In the genomic region with DNA sequence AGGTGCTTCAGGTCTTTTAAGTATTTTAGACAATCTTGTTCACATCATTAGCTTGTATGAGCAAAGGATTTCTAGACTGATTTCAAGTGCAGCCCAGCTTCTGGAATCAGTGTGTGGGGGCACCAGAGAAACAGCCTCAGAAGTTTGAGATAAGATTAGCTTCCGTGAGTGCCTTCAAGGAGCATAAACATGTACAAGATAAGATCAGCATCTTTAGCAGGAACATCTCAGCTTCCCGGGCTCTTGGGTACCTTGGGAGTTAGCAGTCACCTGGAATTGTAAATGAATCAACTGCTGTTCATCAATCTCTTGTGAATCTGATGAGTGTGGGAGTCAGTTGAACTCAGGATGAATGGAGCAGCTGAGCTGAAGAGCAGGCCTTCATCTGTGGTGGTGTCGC, we compare ENCODE assay signal across 37 cellular contexts.
"Had no signal": no experiment of that assay in that cellular context is flagged by ENCODE, and none has a peak within 500 bp of the region (broad histone marks: within the 10 kb centered on the region; RNA-seq: fewer than 3 reads in every experiment).

No MANE protein-coding gene starts in this region.

- H2AFZ ChIP-seq: PC-9 had no signal

- H3K9me3 Mint-ChIP-seq: activated B cell treated with CpG ODN at 0.5 μM for 24 hours; activated CD4-positive, alpha-beta memory T cell treated with anti-CD3 and anti-CD28 coated beads, Interleukin-2, amount 10 ng/mL, durations not matched to agents 7 days and 5 days; activated naive CD4-positive, alpha-beta T cell treated with anti-CD3 and anti-CD28 coated beads, Interleukin-2, amount 10 ng/mL, durations not matched to agents 7 days and 5 days; activated naive CD8-positive, alpha-beta T cell treated with anti-CD3 and anti-CD28 coated beads, Interleukin-2, amount 50 U/mL, for 24 hours; central memory CD8-positive, alpha-beta T cell had no signal

- H3K27me3 Mint-ChIP-seq: activated B cell treated with CpG ODN at 0.5 μM for 24 hours; activated CD4-positive, alpha-beta memory T cell treated with anti-CD3 and anti-CD28 coated beads, Interleukin-2, amount 10 ng/mL, durations not matched to agents 7 days and 5 days; activated CD8-positive, alpha-beta memory T cell treated with anti-CD3 and anti-CD28 coated beads, Interleukin-2, amount 10 ng/mL, durations not matched to agents 7 days and 5 days; activated naive CD8-positive, alpha-beta T cell; activated naive CD8-positive, alpha-beta T cell treated with anti-CD3 and anti-CD28 coated beads, Interleukin-2, amount 50 U/mL, for 24 hours had no signal

- H3K4me2 ChIP-seq: KMS-11, PC-9 had no signal

- H3K36me3 ChIP-seq: brain microvascular endothelial cell had no signal

- DNase-seq: activated B cell treated with CpG ODN at 0.5 μM for 24 hours; activated CD4-positive, alpha-beta memory T cell treated with anti-CD3 and anti-CD28 coated beads, Interleukin-2, amount 10 ng/mL, durations not matched to agents 7 days and 5 days; activated CD4-positive, alpha-beta T cell treated with anti-CD3 and anti-CD28 coated beads for 4 hours; activated CD4-positive, CD25-positive, alpha-beta regulatory T cell treated with anti-CD3 and anti-CD28 coated beads, Interleukin-2, amount 50 U/mL, for 72 hours; activated CD8-positive, alpha-beta memory T cell treated with anti-CD3 and anti-CD28 coated beads for 24 hours; activated CD8-positive, alpha-beta memory T cell treated with anti-CD3 and anti-CD28 coated beads, Interleukin-2, amount 10 ng/mL, durations not matched to agents 7 days and 5 days; activated CD8-positive, alpha-beta memory T cell treated with anti-CD3 and anti-CD28 coated beads, Interleukin-2, amount 50 U/mL, for 48 hours; activated effector memory CD4-positive, alpha-beta T cell treated with Interleukin-2 at 50 U/mL for 16 hours; activated naive CD4-positive, alpha-beta T cell treated with anti-CD3 and anti-CD28 coated beads, Interleukin-2, amount 10 ng/mL, durations not matched to agents 7 days and 5 days; activated naive CD8-positive, alpha-beta T cell treated with anti-CD3 and anti-CD28 coated beads, Interleukin-2, amount 50 U/mL, for 24 hours; activated T-cell treated with anti-CD3 and anti-CD28 coated beads, Interleukin-2, amount 50 U/mL, for 48 hours; amniotic stem cell; aorta; brain microvascular endothelial cell; NCI-H1092 treated with DMSO at 0.1 percent for 48 hours; NCI-H1417; NCI-H146; NCI-H187; NCI-H2029 treated with DMSO at 0.1 percent for 48 hours; NCI-H2107; NCI-H2171; NCI-H510A; NCI-H526; NCI-H748 treated with DMSO at 0.1 percent for 48 hours; NK-92 treated with Interleukin-12 subunit alpha and Interleukin-12 subunit beta, amount 100 ng/mL, for 24 hours; SIG-M5; SW 1271; T-helper 1 cell; T-helper 2 cell; T-helper 9 cell had no signal

- H3K4me3 Mint-ChIP-seq: activated B cell treated with CpG ODN at 0.5 μM for 24 hours; activated CD4-positive, alpha-beta memory T cell treated with anti-CD3 and anti-CD28 coated beads, Interleukin-2, amount 10 ng/mL, durations not matched to agents 7 days and 5 days; activated CD8-positive, alpha-beta memory T cell treated with anti-CD3 and anti-CD28 coated beads, Interleukin-2, amount 10 ng/mL, durations not matched to agents 7 days and 5 days; activated naive CD4-positive, alpha-beta T cell treated with anti-CD3 and anti-CD28 coated beads, Interleukin-2, amount 10 ng/mL, durations not matched to agents 7 days and 5 days; activated naive CD8-positive, alpha-beta T cell; activated naive CD8-positive, alpha-beta T cell treated with anti-CD3 and anti-CD28 coated beads, Interleukin-2, amount 50 U/mL, for 24 hours; central memory CD8-positive, alpha-beta T cell had no signal

- H3K27ac Mint-ChIP-seq: activated B cell treated with CpG ODN at 0.5 μM for 24 hours; activated CD4-positive, alpha-beta memory T cell treated with anti-CD3 and anti-CD28 coated beads, Interleukin-2, amount 10 ng/mL, durations not matched to agents 7 days and 5 days; activated CD8-positive, alpha-beta memory T cell treated with anti-CD3 and anti-CD28 coated beads, Interleukin-2, amount 10 ng/mL, durations not matched to agents 7 days and 5 days; activated naive CD4-positive, alpha-beta T cell treated with anti-CD3 and anti-CD28 coated beads, Interleukin-2, amount 10 ng/mL, durations not matched to agents 7 days and 5 days; activated naive CD8-positive, alpha-beta T cell; activated naive CD8-positive, alpha-beta T cell treated with anti-CD3 and anti-CD28 coated beads, Interleukin-2, amount 50 U/mL, for 24 hours had no signal

- H3K4me1 Mint-ChIP-seq: activated B cell treated with CpG ODN at 0.5 μM for 24 hours; activated CD4-positive, alpha-beta memory T cell treated with anti-CD3 and anti-CD28 coated beads, Interleukin-2, amount 10 ng/mL, durations not matched to agents 7 days and 5 days; activated CD8-positive, alpha-beta memory T cell treated with anti-CD3 and anti-CD28 coated beads, Interleukin-2, amount 10 ng/mL, durations not matched to agents 7 days and 5 days; activated naive CD4-positive, alpha-beta T cell treated with anti-CD3 and anti-CD28 coated beads, Interleukin-2, amount 10 ng/mL, durations not matched to agents 7 days and 5 days; activated naive CD8-positive, alpha-beta T cell treated with anti-CD3 and anti-CD28 coated beads, Interleukin-2, amount 50 U/mL, for 24 hours; central memory CD8-positive, alpha-beta T cell had no signal

- H3K27me3 ChIP-seq: brain microvascular endothelial cell had no signal

- H3K4me3 ChIP-seq: PC-9 had no signal

- H3K9ac ChIP-seq: KMS-11 had no signal

- H3K27ac ChIP-seq: brain microvascular endothelial cell, KMS-11, PC-9, RWPE1, VCaP had no signal

- ATAC-seq: activated CD8-positive, alpha-beta memory T cell treated with anti-CD3 and anti-CD28 coated beads, Interleukin-2, amount 10 ng/mL, durations not matched to agents 7 days and 5 days; activated naive CD8-positive, alpha-beta T cell treated with anti-CD3 and anti-CD28 coated beads, Interleukin-2, amount 50 U/mL, for 24 hours; Right ventricle myocardium inferior had no signal

- H3K36me3 Mint-ChIP-seq: activated CD8-positive, alpha-beta memory T cell treated with anti-CD3 and anti-CD28 coated beads, Interleukin-2, amount 10 ng/mL, durations not matched to agents 7 days and 5 days; activated naive CD4-positive, alpha-beta T cell treated with anti-CD3 and anti-CD28 coated beads, Interleukin-2, amount 10 ng/mL, durations not matched to agents 7 days and 5 days; activated naive CD8-positive, alpha-beta T cell had no signal
